ENCODE assay signal across 19 cellular contexts in the genomic region with DNA sequence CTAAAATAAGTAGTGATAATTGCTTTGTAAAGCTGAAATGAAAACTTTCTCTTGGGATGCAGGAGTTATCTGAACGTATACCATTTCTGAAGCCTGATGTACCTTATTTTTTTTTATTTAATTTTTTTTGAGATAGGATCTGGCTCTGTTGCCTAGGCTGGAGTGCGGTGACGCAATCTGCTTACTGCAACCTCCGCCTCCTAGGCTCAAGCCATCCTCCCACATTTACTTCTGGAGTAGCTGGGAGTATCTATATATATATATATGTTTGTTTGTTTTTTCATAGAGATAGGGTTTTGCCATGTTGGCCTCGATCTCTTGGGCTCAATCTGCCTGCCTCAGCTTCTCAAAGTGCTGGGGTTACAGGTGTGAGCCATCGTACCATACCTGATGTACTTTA. TPM values are rescaled to one million over a fixed set of nuclear protein-coding genes. Genes with fewer than 3 reads are reported as not detected.
A peak's percentile ranks its signal among the peaks of the same experiment; 100 is the strongest.
DNase-seq lines count a peak whose midpoint lies in the region; ATAC-seq and TF ChIP-seq lines count a peak whose summit lies in the region.
"Had no signal": no experiment of that assay in that cellular context is flagged by ENCODE, and none has a peak within 500 bp of the region (broad histone marks: within the 10 kb centered on the region; RNA-seq: fewer than 3 reads in every experiment).

No MANE protein-coding gene starts in this region.

- no peak for TF ChIP-seq EP300 in sigmoid colon (IDR thresholded peaks at IDR 0.05)

- H3K9me3 Mint-ChIP-seq in activated CD4-positive, alpha-beta T cell treated with anti-CD3 and anti-CD28 coated beads, Interleukin-2, amount 10 ng/mL, durations not matched to agents 7 days and 5 days, result no peaks in the 10 kb centered on the region
- no peaks in the 10 kb centered on the region for H3K9me3 Mint-ChIP-seq in activated CD4-positive, alpha-beta T cell treated with anti-CD3 and anti-CD28 coated beads, Interleukin-2, amount 10 ng/mL, durations not matched to agents 24 days and 14 days
- peaks cover 4% of the 10 kb centered on the region for H3K9me3 Mint-ChIP-seq in nephron progenitor cell
- H3K9me3 Mint-ChIP-seq: IgD-negative memory B cell had no signal

- WGBS in sigmoid colon, 2 donors, result 91 to 95% methylated on average over 6 of the region's 6 CpGs

- peaks cover 47% of the 10 kb centered on the region for H3K4me1 Mint-ChIP-seq in activated CD4-positive, alpha-beta T cell treated with anti-CD3 and anti-CD28 coated beads, Interleukin-2, amount 10 ng/mL, durations not matched to agents 7 days and 5 days
- peaks cover 34% of the 10 kb centered on the region for H3K4me1 Mint-ChIP-seq in activated CD4-positive, alpha-beta T cell treated with anti-CD3 and anti-CD28 coated beads, Interleukin-2, amount 10 ng/mL, durations not matched to agents 24 days and 14 days
- H3K4me1 Mint-ChIP-seq in nephron progenitor cell, result peaks cover 23% of the 10 kb centered on the region

- H3K27ac ChIP-seq in sigmoid colon, result no peak overlapping the region
- H3K27ac ChIP-seq: HL-60, Peyer's patch, SJSA1 had no signal

- H3K27me3 ChIP-seq in adipocyte (replicated peaks; ENCODE audit: control insufficient read depth, insufficient read depth, low read length) (no peaks in the 10 kb centered on the region), sigmoid colon (no peaks in the 10 kb centered on the region)
- H3K27me3 ChIP-seq: Peyer's patch, SJSA1 had no signal

- H3K27me3 Mint-ChIP-seq in activated CD4-positive, alpha-beta T cell treated with anti-CD3 and anti-CD28 coated beads, Interleukin-2, amount 10 ng/mL, durations not matched to agents 7 days and 5 days, result no peaks in the 10 kb centered on the region
- H3K27me3 Mint-ChIP-seq in activated CD4-positive, alpha-beta T cell treated with anti-CD3 and anti-CD28 coated beads, Interleukin-2, amount 10 ng/mL, durations not matched to agents 24 days and 14 days, result no peaks in the 10 kb centered on the region
- H3K27me3 Mint-ChIP-seq in nephron progenitor cell (ENCODE audit: low read depth, poor library complexity), result peaks cover 2% of the 10 kb centered on the region
- H3K27me3 Mint-ChIP-seq: CD4-positive, alpha-beta memory T cell; IgD-negative memory B cell had no signal

- POLR2A ChIA-PET in activated CD4-positive, alpha-beta T cell treated with anti-CD3 and anti-CD28 coated beads, Interleukin-2, amount 10 ng/mL, durations not matched to agents 7 days and 5 days (lab: Charles Lee), result no interaction called here

- H3K4me1 ChIP-seq in adipocyte (ENCODE audit: control insufficient read depth, insufficient read depth, low read length), result peaks cover 23% of the 10 kb centered on the region
- peaks cover 0 to 26% (median 15%) of the 10 kb centered on the region in 4 donors for H3K4me1 ChIP-seq in sigmoid colon

- peaks cover 55% of the 10 kb centered on the region for H3K36me3 ChIP-seq in adipocyte (ENCODE audit: control insufficient read depth, insufficient read depth, low read length, severe bottlenecking)
- peaks cover 20 to 59% (median 30%) of the 10 kb centered on the region in 4 donors for H3K36me3 ChIP-seq in sigmoid colon

- no peak for DNase-seq in activated CD4-positive, alpha-beta T cell treated with anti-CD3 and anti-CD28 coated beads, Interleukin-2, amount 10 ng/mL, durations not matched to agents 7 days and 5 days
- no peak for DNase-seq in activated CD4-positive, alpha-beta T cell treated with anti-CD3 and anti-CD28 coated beads, Interleukin-2, amount 10 ng/mL, durations not matched to agents 24 days and 14 days
- DNase-seq in MV-4-11 (lab: John Stamatoyannopoulos, UW) (peak; percentile 21), adipocyte (ENCODE audit: low read depth) (no peak), nephron progenitor cell (no peak), sigmoid colon (no peak)
- DNase-seq: Calu3; CD4-positive, alpha-beta memory T cell; NCI-H1048; NCI-H146; NCI-H2029 treated with DMSO at 0.1 percent for 48 hours; NCI-H2171; NCI-H526; Peyer's patch; SW 1271 had no signal

- ATAC-seq in GM21717 (IDR thresholded peaks at IDR 0.05; ENCODE audit: unreplicated experiment), result no peak

- peak overlapping the region; percentile 28 for H3K9ac ChIP-seq in adipocyte (ENCODE audit: low read length)

- no peak overlapping the region for H3K4me3 Mint-ChIP-seq in activated CD4-positive, alpha-beta T cell treated with anti-CD3 and anti-CD28 coated beads, Interleukin-2, amount 10 ng/mL, durations not matched to agents 7 days and 5 days
- H3K4me3 Mint-ChIP-seq in activated CD4-positive, alpha-beta T cell treated with anti-CD3 and anti-CD28 coated beads, Interleukin-2, amount 10 ng/mL, durations not matched to agents 24 days and 14 days, result no peak overlapping the region
- no peak overlapping the region for H3K4me3 Mint-ChIP-seq in nephron progenitor cell
- H3K4me3 Mint-ChIP-seq: IgD-negative memory B cell had no signal

- TF ChIP-seq POLR2A in sigmoid colon (IDR thresholded peaks at IDR 0.05), result no peak

- H3K36me3 Mint-ChIP-seq in activated CD4-positive, alpha-beta T cell treated with anti-CD3 and anti-CD28 coated beads, Interleukin-2, amount 10 ng/mL, durations not matched to agents 7 days and 5 days (ENCODE audit: low read depth), result peaks cover 43% of the 10 kb centered on the region
- H3K36me3 Mint-ChIP-seq in activated CD4-positive, alpha-beta T cell treated with anti-CD3 and anti-CD28 coated beads, Interleukin-2, amount 10 ng/mL, durations not matched to agents 24 days and 14 days (ENCODE audit: low read depth), result peaks cover 50% of the 10 kb centered on the region
- peaks cover 55% of the 10 kb centered on the region for H3K36me3 Mint-ChIP-seq in nephron progenitor cell (ENCODE audit: low read depth)
- H3K36me3 Mint-ChIP-seq: IgD-negative memory B cell had no signal

- CTCF ChIA-PET in activated CD4-positive, alpha-beta T cell treated with anti-CD3 and anti-CD28 coated beads, Interleukin-2, amount 10 ng/mL, durations not matched to agents 7 days and 5 days (lab: Charles Lee), result interaction anchor here (1.3 to 2.9 kb wide), 2 partner anchors 8 to 13 kb away, joined by 4 to 9 read pairs; no protein-coding TSS in a partner anchor

- intact Hi-C loops in activated CD4-positive, alpha-beta T cell treated with anti-CD3 and anti-CD28 coated beads, Interleukin-2, amount 10 ng/mL, durations not matched to agents 24 days and 14 days (cut with micrococcal nuclease), result no loop called here
- intact Hi-C loops in sigmoid colon (cut with DNase I), result no loop called here

- H3K4me3 ChIP-seq in adipocyte (ENCODE audit: low read length) (no peak overlapping the region), sigmoid colon (no peak overlapping the region)
- H3K4me3 ChIP-seq: Peyer's patch, SJSA1 had no signal

- H3K27ac Mint-ChIP-seq in activated CD4-positive, alpha-beta T cell treated with anti-CD3 and anti-CD28 coated beads, Interleukin-2, amount 10 ng/mL, durations not matched to agents 7 days and 5 days, result peak overlapping the region; percentile 9
- H3K27ac Mint-ChIP-seq in activated CD4-positive, alpha-beta T cell treated with anti-CD3 and anti-CD28 coated beads, Interleukin-2, amount 10 ng/mL, durations not matched to agents 24 days and 14 days, result no peak overlapping the region
- no peak overlapping the region for H3K27ac Mint-ChIP-seq in nephron progenitor cell
- H3K27ac Mint-ChIP-seq: IgD-negative memory B cell had no signal

- peaks cover 3% of the 10 kb centered on the region for H3K9me3 ChIP-seq in adipocyte (ENCODE audit: control insufficient read depth, low read length)
- no peaks in the 10 kb centered on the region for H3K9me3 ChIP-seq in sigmoid colon
- H3K9me3 ChIP-seq: Peyer's patch, SJSA1 had no signal

- TF ChIP-seq CTCF in nephron progenitor cell (IDR thresholded peaks at IDR 0.05), result no peak
- no peak for TF ChIP-seq CTCF in sigmoid colon (IDR thresholded peaks at IDR 0.05)

RNA-seq across cellular contexts. Expression of a gene that starts 2.4 kb away (rescaled TPM):
- 10 to 100 TPM; 59.5 to 60.7 TPM for total RNA-seq in activated CD4-positive, alpha-beta T cell treated with anti-CD3 and anti-CD28 coated beads, Interleukin-2, amount 10 ng/mL, durations not matched to agents 7 days and 5 days
- 73.1 and 75.9 TPM in 2 replicates for total RNA-seq in activated CD4-positive, alpha-beta T cell treated with anti-CD3 and anti-CD28 coated beads, Interleukin-2, amount 10 ng/mL, durations not matched to agents 24 days and 14 days
- total RNA-seq in sigmoid colon, result 10 to 100 TPM; 53.5 to 72.3 (median 60.5) TPM
- 10 to 100 TPM; 59.4 to 67.3 (median 59.4) TPM for polyA plus RNA-seq in sigmoid colon

RNA-seq across cellular contexts. Expression of a gene that starts 44.9 kb away (rescaled TPM):
- total RNA-seq in activated CD4-positive, alpha-beta T cell treated with anti-CD3 and anti-CD28 coated beads, Interleukin-2, amount 10 ng/mL, durations not matched to agents 7 days and 5 days, result 10 to 100 TPM; 31.4 to 32.1 TPM
- total RNA-seq in activated CD4-positive, alpha-beta T cell treated with anti-CD3 and anti-CD28 coated beads, Interleukin-2, amount 10 ng/mL, durations not matched to agents 24 days and 14 days, result 67.1 and 68.7 TPM in 2 replicates
- total RNA-seq in sigmoid colon, result 10 to 100 TPM; 10.7 to 21.9 (median 18.7) TPM
- 10 to 100 TPM; 13.2 to 20.8 (median 13.8) TPM for polyA plus RNA-seq in sigmoid colon

RNA-seq across cellular contexts. Expression of a gene that starts 47.8 kb away (rescaled TPM):
- total RNA-seq in activated CD4-positive, alpha-beta T cell treated with anti-CD3 and anti-CD28 coated beads, Interleukin-2, amount 10 ng/mL, durations not matched to agents 7 days and 5 days, result 100 to 1,000 TPM; 139 to 143 TPM
- 227 and 229 TPM in 2 replicates for total RNA-seq in activated CD4-positive, alpha-beta T cell treated with anti-CD3 and anti-CD28 coated beads, Interleukin-2, amount 10 ng/mL, durations not matched to agents 24 days and 14 days
- total RNA-seq in sigmoid colon, result 100 to 1,000 TPM in 2 of 4 donors, 10 to 100 TPM in 2; 46.0 to 119 (median 99.4) TPM
- polyA plus RNA-seq in sigmoid colon, result 10 to 100 TPM; 69.1 to 98.8 (median 92.5) TPM
